10 cellular contexts compared by ENCODE assay signal in genomic region chr2:68156419-68156818, GRCh38. TPM values are rescaled to one million over a fixed set of nuclear protein-coding genes. Genes with fewer than 3 reads are reported as not detected.
DNase-seq lines count a peak whose midpoint lies in the region; ATAC-seq and TF ChIP-seq lines count a peak whose summit lies in the region.
"Had no signal": no experiment of that assay in that cellular context is flagged by ENCODE, and none has a peak within 500 bp of the region (broad histone marks: within the 10 kb centered on the region; RNA-seq: fewer than 3 reads in every experiment).

No MANE protein-coding gene starts in this region.

- TF ChIP-seq CTCF in foreskin keratinocyte (conservative IDR thresholded peaks at IDR 0.05) = no peak

- H3K79me2 ChIP-seq in GM23248 (ENCODE audit: insufficient read depth) = peaks cover 91% of the 10 kb centered on the region

- no peaks in the 10 kb centered on the region for H3F3A ChIP-seq in GM23248 (ENCODE audit: insufficient read depth)

- H3K9ac ChIP-seq in GM23248 = peak overlapping the region; percentile 93
- H3K9ac ChIP-seq in skeletal muscle satellite cell (ENCODE audit: low read depth, low read length) = peak overlapping the region; percentile 88

- peak overlapping the region; percentile 89 for H3K4me3 ChIP-seq in GM23248
- peak overlapping the region; percentile 86 for H3K4me3 ChIP-seq in skeletal muscle satellite cell (ENCODE audit: low read length)

- H3K27ac Mint-ChIP-seq in T-helper 17 cell = peak overlapping the region; percentile 100

- no peaks in the 10 kb centered on the region for H3K27me3 Mint-ChIP-seq in T-helper 17 cell

- H3K4me1 ChIP-seq in GM23248 (ENCODE audit: insufficient read depth) (peaks cover 12% of the 10 kb centered on the region), foreskin keratinocyte (peaks cover 17% of the 10 kb centered on the region), skeletal muscle satellite cell (ENCODE audit: control insufficient read depth, insufficient read depth, low read length) (peaks cover 8% of the 10 kb centered on the region)

- peak overlapping the region; percentile 95 for H2AFZ ChIP-seq in GM23248

- peak; percentile 16 for DNase-seq in GM23248
- DNase-seq in T-helper 17 cell = no peak
- DNase-seq in foreskin keratinocyte = peak in 1 of 2 donors; percentile 3
- DNase-seq in DMS153 treated with DMSO at 0.1 percent for 48 hours (lab: John Stamatoyannopoulos, UW; ENCODE audit: unreplicated experiment) = no peak
- no peak for DNase-seq in NCI-H526 treated with DMSO at 0.1 percent for 48 hours (lab: John Stamatoyannopoulos, UW)
- no peak for DNase-seq in HT-29 (ENCODE audit: low spot score)
- DNase-seq in NCI-H526 (lab: John Stamatoyannopoulos, UW) = no peak
- DNase-seq: activated CD4-positive, alpha-beta T cell treated with anti-CD3 and anti-CD28 coated beads, Interleukin-2, amount 50 U/mL, for 1 hour; stimulated activated CD4-positive, alpha-beta T cell treated with anti-CD3 and anti-CD28 coated beads, Interleukin-4, amount 100 ng/mL, for 1 hour had no signal

- 0 to 4% methylated on average over 3 of the region's 3 CpGs for WGBS in GM23248 (ENCODE audit: low coverage in 1 of 2, low lambda C conversion rate in 2 of 2, missing lambda C conversion rate in 2 of 2), 2 experiments

- ATAC-seq in T-helper 17 cell (no peak), foreskin keratinocyte (no peak)

- H3K36me3 ChIP-seq in GM23248 (ENCODE audit: low read depth) = peaks cover 13% of the 10 kb centered on the region; the same call in 1 of the 2 replicates
- peaks cover 16% of the 10 kb centered on the region for H3K36me3 ChIP-seq in skeletal muscle satellite cell (ENCODE audit: insufficient read depth, low read length)

- peaks cover 9% of the 10 kb centered on the region for H3K36me3 Mint-ChIP-seq in T-helper 17 cell (ENCODE audit: low read depth)

- H3K9me2 ChIP-seq in GM23248 (ENCODE audit: insufficient read depth) = no peaks in the 10 kb centered on the region

- H3K4me2 ChIP-seq in GM23248 (ENCODE audit: unreplicated experiment) = peak overlapping the region; percentile 97
- peak overlapping the region; percentile 82 for H3K4me2 ChIP-seq in skeletal muscle satellite cell (ENCODE audit: low read length)

- no peaks in the 10 kb centered on the region for H3K9me3 ChIP-seq in GM23248 (ENCODE audit: low read depth)
- H3K9me3 ChIP-seq in T-helper 17 cell (ENCODE audit: control insufficient read depth, low read length, poor library complexity, severe bottlenecking) = no peaks in the 10 kb centered on the region
- no peaks in the 10 kb centered on the region for H3K9me3 ChIP-seq in skeletal muscle satellite cell (replicated peaks; ENCODE audit: low read length)

- peak overlapping the region; percentile 99 for H3K4me3 Mint-ChIP-seq in T-helper 17 cell

- H3K4me1 Mint-ChIP-seq in T-helper 17 cell = peaks cover 40% of the 10 kb centered on the region

- no peaks in the 10 kb centered on the region for H4K20me1 ChIP-seq in GM23248 (ENCODE audit: insufficient read depth)

- H3K27me3 ChIP-seq in GM23248 (replicated peaks; ENCODE audit: insufficient read depth) = no peaks in the 10 kb centered on the region
- H3K27me3 ChIP-seq in foreskin keratinocyte = no peaks in the 10 kb centered on the region
- H3K27me3 ChIP-seq in skeletal muscle satellite cell (ENCODE audit: control insufficient read depth, insufficient read depth, low read length) = no peaks in the 10 kb centered on the region

- H3K27ac ChIP-seq in GM23248 (peak overlapping the region; percentile 89), foreskin keratinocyte (peak overlapping the region; percentile 99)

- in situ Hi-C loops in GM23248 (cut with MboI) = no loop called here

RNA-seq across cellular contexts. Expression of gene PNO1, which starts 1.3 kb away (rescaled TPM):
- 12.6 and 14.5 TPM in 2 replicates for total RNA-seq in GM23248 (2014; rRNA removed; shearing (Covaris generic))
- polyA plus RNA-seq in GM23248 (2016; fragmentation: Nextera tagmentation; extraction: Ambion mirVana) (22.5 and 23.3 TPM in 2 replicates), foreskin keratinocyte (21.4 and 26.4 TPM in 2 replicates)
- total RNA-seq in T-helper 17 cell (10 to 100 TPM; 20.6 to 26.4 TPM), foreskin keratinocyte (26.8 and 29.6 TPM in 2 replicates)
- total RNA-seq in skeletal muscle satellite cell (2012; rRNA removed) = 17.7 and 24.2 TPM in 2 replicates
- total RNA-seq in HT-29 (2014; rRNA removed; shearing (Covaris generic)) = 19.1 and 24.6 TPM in 2 replicates
